8 cellular contexts compared by ENCODE assay signal in genomic region chr19:47035127-47035494, GRCh38. TPM values are rescaled to one million over a fixed set of nuclear protein-coding genes. Genes with fewer than 3 reads are reported as not detected.
DNase-seq lines count a peak whose midpoint lies in the region; ATAC-seq, FAIRE-seq and TF ChIP-seq lines count a peak whose summit lies in the region.

No MANE protein-coding gene starts in this region.

- H3K4me1 ChIP-seq in astrocyte (ENCODE audit: insufficient read depth, low read length) (peaks cover 12% of the 10 kb centered on the region), mesendoderm (ENCODE audit: control insufficient read depth, low read depth, low read length) (peaks cover 2% of the 10 kb centered on the region)

- no peak overlapping the region for H3K27ac Mint-ChIP-seq in astrocyte (ENCODE audit: unreplicated experiment)

- no peak for TF ChIP-seq CTCF in NB4 (IDR thresholded peaks at IDR 0.05; ENCODE audit: low read depth, low read length)
- TF ChIP-seq CTCF in astrocyte (IDR thresholded peaks at IDR 0.05; ENCODE audit: insufficient read depth, low read depth, low read length): no peak

- no peak for ATAC-seq in HG02588 (IDR thresholded peaks at IDR 0.05; ENCODE audit: unreplicated experiment)
- ATAC-seq in HG03175 (IDR thresholded peaks at IDR 0.05; ENCODE audit: unreplicated experiment): no peak
- no peak for ATAC-seq in GM18873 (IDR thresholded peaks at IDR 0.05; ENCODE audit: low FRiP score, unreplicated experiment)

- no peaks in the 10 kb centered on the region for H3K36me3 Mint-ChIP-seq in astrocyte (ENCODE audit: low read depth, unreplicated experiment)

- H4K5ac ChIP-seq in mesendoderm (ENCODE audit: low read length): no peak overlapping the region

- H3K4me1 Mint-ChIP-seq in astrocyte (ENCODE audit: low read depth, unreplicated experiment): peaks cover 6% of the 10 kb centered on the region

- no peaks in the 10 kb centered on the region for H3K9me3 ChIP-seq in astrocyte (ENCODE audit: insufficient read depth, low read depth, low read length)

- no peak for TF ChIP-seq POLR2A in NB4 (IDR thresholded peaks at IDR 0.05; ENCODE audit: extremely low read depth, insufficient read length)

- H3K9ac ChIP-seq in astrocyte (ENCODE audit: low read length) (peak overlapping the region; percentile 75), mesendoderm (ENCODE audit: low read length) (no peak overlapping the region)

- H3K27ac ChIP-seq in astrocyte (ENCODE audit: low read depth, low read length) (peak overlapping the region; percentile 11), mesendoderm (ENCODE audit: low read depth, low read length) (no peak overlapping the region)

- no peak for FAIRE-seq in astrocyte (lab: Jason Lieb, UNC)

- peak overlapping the region; percentile 81 for H3K4me3 Mint-ChIP-seq in astrocyte (ENCODE audit: unreplicated experiment)

- H3K4ac ChIP-seq in mesendoderm (ENCODE audit: low read depth, low read length): no peak overlapping the region

- peak overlapping the region; percentile 74 for H3K4me3 ChIP-seq in NB4 (ENCODE audit: low read depth, low read length)
- H3K4me3 ChIP-seq in astrocyte (ENCODE audit: insufficient read depth, low read depth, low read length): peak overlapping the region; percentile 34
- H3K4me3 ChIP-seq in mesendoderm (ENCODE audit: low read length): no peak overlapping the region

- H3K27me3 ChIP-seq in astrocyte (ENCODE audit: insufficient read depth, low read length): no peaks in the 10 kb centered on the region
- H3K27me3 ChIP-seq in mesendoderm (ENCODE audit: insufficient read depth, low read length, poor library complexity): no peaks in the 10 kb centered on the region

- H3K27me3 Mint-ChIP-seq in astrocyte (ENCODE audit: low read depth, unreplicated experiment): peaks cover 8% of the 10 kb centered on the region

- no CpG with 5 or more reads among the region's 9 CpGs for WGBS in mesendoderm (ENCODE audit: extremely low coverage, insufficient coverage, low lambda C conversion rate)

- H2BK5ac ChIP-seq in mesendoderm (ENCODE audit: low read length): no peak overlapping the region

- no peaks in the 10 kb centered on the region for H3K9me3 Mint-ChIP-seq in astrocyte (ENCODE audit: unreplicated experiment)

- H3K36me3 ChIP-seq in astrocyte (ENCODE audit: insufficient read depth, low read length) (no peaks in the 10 kb centered on the region), mesendoderm (ENCODE audit: control insufficient read depth, insufficient read depth, low read length) (no peaks in the 10 kb centered on the region)

- H2AK5ac ChIP-seq in mesendoderm (ENCODE audit: low read length): no peak overlapping the region

- H3K18ac ChIP-seq in mesendoderm (ENCODE audit: low read length): no peak overlapping the region

- no peaks in the 10 kb centered on the region for H3K79me1 ChIP-seq in mesendoderm (ENCODE audit: low read length)

- H4K8ac ChIP-seq in mesendoderm (ENCODE audit: low read depth, low read length): no peak overlapping the region

- no peak overlapping the region for H2BK15ac ChIP-seq in mesendoderm (replicated peaks; ENCODE audit: low read depth)

- H3K4me2 ChIP-seq in astrocyte (ENCODE audit: low read length) (peak overlapping the region; percentile 96), mesendoderm (ENCODE audit: low read length) (no peak overlapping the region)

- peak; percentile 23 for DNase-seq in DMS79 treated with DMSO at 0.1 percent for 48 hours (lab: John Stamatoyannopoulos, UW)
- DNase-seq in DMS79 (lab: John Stamatoyannopoulos, UW): no peak
- peak; percentile 98 for DNase-seq in NB4 (ENCODE audit: low read depth)
- no peak for DNase-seq in astrocyte (ENCODE audit: low read depth)
- DNase-seq in mesendoderm: peak; percentile 59

- no peak overlapping the region for H2BK120ac ChIP-seq in mesendoderm (ENCODE audit: low read depth, low read length)

- H4K20me1 ChIP-seq in astrocyte (ENCODE audit: insufficient read depth, low read length): no peaks in the 10 kb centered on the region

- H3K56ac ChIP-seq in mesendoderm (ENCODE audit: low read length): peak overlapping the region; percentile 64

- no peak overlapping the region for H3K23ac ChIP-seq in mesendoderm (ENCODE audit: low read length)

- H3K79me2 ChIP-seq in astrocyte (ENCODE audit: insufficient read depth, low read length) (no peaks in the 10 kb centered on the region), mesendoderm (ENCODE audit: control insufficient read depth, insufficient read depth, low read length) (no peaks in the 10 kb centered on the region)

- peak overlapping the region; percentile 50 for H2AFZ ChIP-seq in astrocyte (ENCODE audit: low read depth, low read length)

RNA-seq across cellular contexts. Expression of gene TMEM160, which starts 13.3 kb away (rescaled TPM):
- total RNA-seq in astrocyte: 36.5 and 39.9 TPM in 2 replicates
- 40.2 TPM for polyA plus RNA-seq in mesendoderm (2013, experiment 1 of 2)
- polyA plus RNA-seq in mesendoderm (2013, experiment 2 of 2): 43.4 TPM

RNA-seq across cellular contexts. Expression of gene NPAS1, which starts 15.5 kb away (rescaled TPM):
- 2.5 and 3.6 TPM in 2 replicates for total RNA-seq in astrocyte
- polyA plus RNA-seq in mesendoderm (2013, experiment 1 of 2): 2.4 TPM
- polyA plus RNA-seq in mesendoderm (2013, experiment 2 of 2): 2.5 TPM

Comparison
In these comparisons a context has a peak if more than half of its experiments do, and no peak if none do; other contexts are left out.
1. DNase-seq: peak in DMS79 treated with DMSO at 0.1 percent for 48 hours (single experiment), NB4 (single experiment) and mesendoderm (single experiment); none in DMS79 (single experiment) and astrocyte (single experiment).